8 cellular contexts compared by ENCODE assay signal in genomic region chr5:31639488-31640011, GRCh38. TPM values are rescaled to one million over a fixed set of nuclear protein-coding genes. Genes with fewer than 3 reads are reported as not detected.
A peak's percentile ranks its signal among the peaks of the same experiment; 100 is the strongest.
DNase-seq lines count a peak whose midpoint lies in the region; ATAC-seq, FAIRE-seq and TF ChIP-seq lines count a peak whose summit lies in the region.

No MANE protein-coding gene starts in this region.

- H3K27me3 ChIP-seq in tibial artery, result no peaks in the 10 kb centered on the region

- TF ChIP-seq CTCF in kidney (IDR thresholded peaks at IDR 0.05; ENCODE audit: borderline replicate concordance, extremely low read depth, insufficient read depth) (no peak), tibial artery (IDR thresholded peaks at IDR 0.05) (no peak), GM10248 (IDR thresholded peaks at IDR 0.05; ENCODE audit: control extremely low read depth, extremely low read depth, low read depth, missing control alignments) (no peak)

- POLR2A ChIA-PET in GM10248 (lab: Yijun Ruan, JAX), result no interaction called here

- no peak overlapping the region for H3K9ac ChIP-seq in kidney (ENCODE audit: low read length in 2 of 2)

- H3K27ac Mint-ChIP-seq in stimulated activated naive CD8-positive, alpha-beta T cell treated with anti-CD3 and anti-CD28 coated beads, Interleukin-15, Interleukin-2, amounts not matched to agents 100 ng/mL and 50 ng/mL, for 24 hours, result no peak overlapping the region
- no peak overlapping the region for H3K27ac Mint-ChIP-seq in activated naive CD4-positive, alpha-beta T cell treated with anti-CD3 and anti-CD28 coated beads, Interleukin-2, amount 50 U/mL, for 24 hours

- no peaks in the 10 kb centered on the region for H3K9me3 Mint-ChIP-seq in stimulated activated naive CD8-positive, alpha-beta T cell treated with anti-CD3 and anti-CD28 coated beads, Interleukin-15, Interleukin-2, amounts not matched to agents 100 ng/mL and 50 ng/mL, for 24 hours
- no peaks in the 10 kb centered on the region for H3K9me3 Mint-ChIP-seq in activated naive CD4-positive, alpha-beta T cell treated with anti-CD3 and anti-CD28 coated beads, Interleukin-2, amount 50 U/mL, for 24 hours

- ATAC-seq in stimulated activated naive CD8-positive, alpha-beta T cell treated with anti-CD3 and anti-CD28 coated beads, Interleukin-15, Interleukin-2, amounts not matched to agents 100 U/mL and 50 U/mL, for 24 hours, result no peak

- CTCF ChIA-PET in GM10248 (lab: Yijun Ruan, JAX), result interaction anchor here (0.8 to 3.3 kb wide), 5 partner anchors 12 to 154 kb away, joined by 3 to 29 read pairs (median 4); no protein-coding TSS in a partner anchor

- FAIRE-seq in kidney (lab: Jason Lieb, UNC), result no peak

- H3K4me1 ChIP-seq in kidney (ENCODE audit: control insufficient read depth in 1 of 2, insufficient read depth in 1 of 2, low read depth in 1 of 2, low read length in 2 of 2) (peaks cover 0 to 7% of the 10 kb centered on the region in 2 donors), tibial artery (peaks cover 0 to 24% (median 11%) of the 10 kb centered on the region in 4 donors)

- H3K4me3 Mint-ChIP-seq in stimulated activated naive CD8-positive, alpha-beta T cell treated with anti-CD3 and anti-CD28 coated beads, Interleukin-15, Interleukin-2, amounts not matched to agents 100 ng/mL and 50 ng/mL, for 24 hours, result peak overlapping the region; percentile 27
- H3K4me3 Mint-ChIP-seq in activated naive CD4-positive, alpha-beta T cell treated with anti-CD3 and anti-CD28 coated beads, Interleukin-2, amount 50 U/mL, for 24 hours, result peak overlapping the region; percentile 71

- intact Hi-C loops in kidney (cut with DNase I) (no loop called here), tibial artery (cut with DNase I; ENCODE audit: low total_unique reads) (loop anchor here (2.0 kb wide), 1 partner anchor 169 kb away; no protein-coding TSS in a partner anchor)

- no peaks in the 10 kb centered on the region for H3K36me3 Mint-ChIP-seq in stimulated activated naive CD8-positive, alpha-beta T cell treated with anti-CD3 and anti-CD28 coated beads, Interleukin-15, Interleukin-2, amounts not matched to agents 100 ng/mL and 50 ng/mL, for 24 hours (ENCODE audit: low read depth)
- no peaks in the 10 kb centered on the region for H3K36me3 Mint-ChIP-seq in activated naive CD4-positive, alpha-beta T cell treated with anti-CD3 and anti-CD28 coated beads, Interleukin-2, amount 50 U/mL, for 24 hours

- peaks cover 14% of the 10 kb centered on the region for H3K4me1 Mint-ChIP-seq in stimulated activated naive CD8-positive, alpha-beta T cell treated with anti-CD3 and anti-CD28 coated beads, Interleukin-15, Interleukin-2, amounts not matched to agents 100 ng/mL and 50 ng/mL, for 24 hours (ENCODE audit: low read depth)
- peaks cover 10% of the 10 kb centered on the region for H3K4me1 Mint-ChIP-seq in activated naive CD4-positive, alpha-beta T cell treated with anti-CD3 and anti-CD28 coated beads, Interleukin-2, amount 50 U/mL, for 24 hours

- DNase-seq in stimulated activated naive CD8-positive, alpha-beta T cell treated with anti-CD3 and anti-CD28 coated beads, Interleukin-15, Interleukin-2, amounts not matched to agents 100 U/mL and 50 U/mL, for 24 hours, result no peak
- DNase-seq in kidney (peak; percentile 68), tibial artery (no peak), NCI-H1092 treated with DMSO at 0.1 percent for 48 hours (lab: John Stamatoyannopoulos, UW) (no peak), GM10248 (ENCODE audit: extremely low spot score) (no peak)
- DNase-seq in stimulated activated CD4-positive, alpha-beta T cell treated with anti-CD3 and anti-CD28 coated beads, Interleukin-12 subunit alpha, Interleukin-12 subunit beta, amount 100 ng/mL, for 4 hours, result no peak

- no peaks in the 10 kb centered on the region for H3K36me3 ChIP-seq in kidney (ENCODE audit: control insufficient read depth in 1 of 2, insufficient read depth in 2 of 2, low read length in 2 of 2)
- H3K36me3 ChIP-seq in tibial artery, result no peaks in the 10 kb centered on the region

- H3K27ac ChIP-seq in kidney (ENCODE audit: low read depth in 2 of 2, low read length in 2 of 2), result no peak overlapping the region
- peak overlapping the region; percentile 73 to 77 for H3K27ac ChIP-seq in tibial artery

- H3K9me3 ChIP-seq in kidney (ENCODE audit: control insufficient read depth in 1 of 2, low read length in 2 of 2) (no peaks in the 10 kb centered on the region), tibial artery (no peaks in the 10 kb centered on the region)

- peaks cover 26% of the 10 kb centered on the region for H3K27me3 Mint-ChIP-seq in stimulated activated naive CD8-positive, alpha-beta T cell treated with anti-CD3 and anti-CD28 coated beads, Interleukin-15, Interleukin-2, amounts not matched to agents 100 ng/mL and 50 ng/mL, for 24 hours
- H3K27me3 Mint-ChIP-seq in activated naive CD4-positive, alpha-beta T cell treated with anti-CD3 and anti-CD28 coated beads, Interleukin-2, amount 50 U/mL, for 24 hours, result peaks cover 10% of the 10 kb centered on the region

- H3K4me3 ChIP-seq in kidney (ENCODE audit: low read length in 2 of 2) (peak overlapping the region in 1 of 2 donors; percentile 45), tibial artery (peak overlapping the region; percentile 63 to 78)

RNA-seq across cellular contexts. Expression of gene PDZD2, which starts 0.6 kb away (rescaled TPM):
- total RNA-seq in kidney, result 14.8 TPM
- 6.2 TPM for polyA plus RNA-seq in kidney (ENCODE audit: insufficient read depth, low read depth, low replicate concordance)

Comparison
In these comparisons a context has a peak if more than half of its experiments do, and no peak if none do; other contexts are left out.
1. H3K27ac ChIP-seq: peak in tibial artery (2 of 2); none in kidney (0 of 2).